18 cellular contexts compared by ENCODE assay signal in the genomic region with DNA sequence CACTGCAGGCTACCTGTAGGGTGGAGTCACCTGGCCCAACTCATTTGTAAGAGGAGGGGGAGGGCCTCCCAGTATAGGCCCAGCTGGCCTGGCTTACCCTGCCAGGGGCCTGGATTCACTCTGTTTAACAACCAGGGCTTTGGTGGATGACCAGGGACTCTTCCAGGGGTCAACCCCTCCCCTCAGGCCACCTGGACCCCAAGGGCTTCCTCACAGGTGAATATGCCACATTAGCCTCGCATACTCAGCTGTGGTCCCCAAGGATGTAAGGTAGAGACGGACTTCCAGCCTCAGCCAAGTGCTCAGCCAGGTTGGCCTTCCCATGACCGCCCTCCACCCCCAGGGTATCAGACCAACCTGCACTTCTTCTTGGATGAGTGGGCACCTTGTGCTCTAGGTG. TPM values are rescaled to one million over a fixed set of nuclear protein-coding genes. Genes with fewer than 3 reads are reported as not detected.
DNase-seq lines count a peak whose midpoint lies in the region; ATAC-seq and TF ChIP-seq lines count a peak whose summit lies in the region.
"Had no signal": no experiment of that assay in that cellular context is flagged by ENCODE, and none has a peak within 500 bp of the region (broad histone marks: within the 10 kb centered on the region; RNA-seq: fewer than 3 reads in every experiment).

No MANE protein-coding gene starts in this region.

- peaks cover 3% of the 10 kb centered on the region for H3K27me3 Mint-ChIP-seq in activated CD8-positive, alpha-beta T cell treated with anti-CD3 and anti-CD28 coated beads, Interleukin-2, amount 10 ng/mL, durations not matched to agents 7 days and 5 days (ENCODE audit: low read depth)
- H3K27me3 Mint-ChIP-seq in activated CD8-positive, alpha-beta T cell treated with anti-CD3 and anti-CD28 coated beads for 36 hours = peaks cover 4% of the 10 kb centered on the region
- peaks cover 21% of the 10 kb centered on the region for H3K27me3 Mint-ChIP-seq in type B pancreatic cell

- H3K4me1 Mint-ChIP-seq in activated CD8-positive, alpha-beta T cell treated with anti-CD3 and anti-CD28 coated beads, Interleukin-2, amount 10 ng/mL, durations not matched to agents 7 days and 5 days (ENCODE audit: low read depth) = no peaks in the 10 kb centered on the region
- H3K4me1 Mint-ChIP-seq in activated CD8-positive, alpha-beta T cell treated with anti-CD3 and anti-CD28 coated beads for 36 hours (ENCODE audit: low read depth) = peaks cover 13% of the 10 kb centered on the region
- H3K4me1 Mint-ChIP-seq in type B pancreatic cell (ENCODE audit: unreplicated experiment) = peaks cover 16% of the 10 kb centered on the region
- H3K4me1 Mint-ChIP-seq: CD14-positive monocyte had no signal

- H3K9me3 Mint-ChIP-seq in activated CD8-positive, alpha-beta T cell treated with anti-CD3 and anti-CD28 coated beads, Interleukin-2, amount 10 ng/mL, durations not matched to agents 7 days and 5 days (ENCODE audit: insufficient read depth) = no peaks in the 10 kb centered on the region
- H3K9me3 Mint-ChIP-seq in activated CD8-positive, alpha-beta T cell treated with anti-CD3 and anti-CD28 coated beads for 36 hours = no peaks in the 10 kb centered on the region
- no peaks in the 10 kb centered on the region for H3K9me3 Mint-ChIP-seq in type B pancreatic cell

- H3K36me3 Mint-ChIP-seq in activated CD8-positive, alpha-beta T cell treated with anti-CD3 and anti-CD28 coated beads, Interleukin-2, amount 10 ng/mL, durations not matched to agents 7 days and 5 days (ENCODE audit: low read depth) = no peaks in the 10 kb centered on the region
- no peaks in the 10 kb centered on the region for H3K36me3 Mint-ChIP-seq in activated CD8-positive, alpha-beta T cell treated with anti-CD3 and anti-CD28 coated beads for 36 hours (ENCODE audit: low read depth)
- no peaks in the 10 kb centered on the region for H3K36me3 Mint-ChIP-seq in type B pancreatic cell
- H3K36me3 Mint-ChIP-seq: CD14-positive monocyte; CD4-positive, alpha-beta memory T cell had no signal

- DNase-seq in activated CD8-positive, alpha-beta T cell treated with anti-CD3 and anti-CD28 coated beads, Interleukin-2, amount 10 ng/mL, durations not matched to agents 7 days and 5 days = peak; percentile 6
- DNase-seq in activated CD8-positive, alpha-beta T cell treated with anti-CD3 and anti-CD28 coated beads for 36 hours = no peak
- DNase-seq in H7 (peak; percentile 23), islet precursor cell (peak; percentile 35), type B pancreatic cell (ENCODE audit: extremely low spot score, unreplicated experiment) (peak; percentile 59), dedifferentiated amniotic fluid mesenchymal stem cell (ENCODE audit: extremely low spot score) (no peak)
- DNase-seq: 8988T; CD4-positive, alpha-beta memory T cell; DMS153; DND-41; EL; GM23248; HCEC 1CT had no signal

- POLR2A ChIA-PET in activated CD8-positive, alpha-beta T cell treated with anti-CD3 and anti-CD28 coated beads, Interleukin-2, amount 10 ng/mL, durations not matched to agents 7 days and 5 days (lab: Charles Lee) = no interaction called here
- POLR2A ChIA-PET in activated CD8-positive, alpha-beta T cell treated with anti-CD3 and anti-CD28 coated beads for 36 hours (lab: Charles Lee) = no interaction called here

- no peaks in the 10 kb centered on the region for H3K36me3 ChIP-seq in H7 (replicated peaks; ENCODE audit: control insufficient read depth, insufficient read depth, low read length)
- H3K36me3 ChIP-seq: BLaER1 had no signal

- CTCF ChIA-PET in activated CD8-positive, alpha-beta T cell treated with anti-CD3 and anti-CD28 coated beads, Interleukin-2, amount 10 ng/mL, durations not matched to agents 7 days and 5 days (lab: Charles Lee) = no interaction called here
- CTCF ChIA-PET in activated CD8-positive, alpha-beta T cell treated with anti-CD3 and anti-CD28 coated beads for 36 hours (lab: Charles Lee) = interaction anchor here (1.6 kb wide), 1 partner anchor 390 kb away, joined by 4 read pairs; no protein-coding TSS in a partner anchor

- H3K4me3 ChIP-seq in H7 (ENCODE audit: insufficient read depth, low read depth, low read length) = no peak overlapping the region
- H3K4me3 ChIP-seq: BLaER1, GM12878, GM23248 had no signal

- H3K27ac Mint-ChIP-seq in activated CD8-positive, alpha-beta T cell treated with anti-CD3 and anti-CD28 coated beads, Interleukin-2, amount 10 ng/mL, durations not matched to agents 7 days and 5 days = no peak overlapping the region
- no peak overlapping the region for H3K27ac Mint-ChIP-seq in activated CD8-positive, alpha-beta T cell treated with anti-CD3 and anti-CD28 coated beads for 36 hours
- no peak overlapping the region for H3K27ac Mint-ChIP-seq in type B pancreatic cell
- H3K27ac Mint-ChIP-seq: CD14-positive monocyte; CD4-positive, alpha-beta memory T cell had no signal

- intact Hi-C loops in activated CD8-positive, alpha-beta T cell treated with anti-CD3 and anti-CD28 coated beads for 36 hours (cut with micrococcal nuclease) = no loop called here

- H3K4me3 Mint-ChIP-seq in activated CD8-positive, alpha-beta T cell treated with anti-CD3 and anti-CD28 coated beads, Interleukin-2, amount 10 ng/mL, durations not matched to agents 7 days and 5 days = no peak overlapping the region
- no peak overlapping the region for H3K4me3 Mint-ChIP-seq in activated CD8-positive, alpha-beta T cell treated with anti-CD3 and anti-CD28 coated beads for 36 hours
- H3K4me3 Mint-ChIP-seq in type B pancreatic cell = no peak overlapping the region
- H3K4me3 Mint-ChIP-seq: CD14-positive monocyte; CD4-positive, alpha-beta memory T cell had no signal

- H3K27me3 ChIP-seq in H7 (ENCODE audit: control insufficient read depth, insufficient read depth, low read length) = peaks cover 2% of the 10 kb centered on the region
- H3K27me3 ChIP-seq: BLaER1 had no signal

- TF ChIP-seq CTCF in activated CD8-positive, alpha-beta T cell treated with anti-CD3 and anti-CD28 coated beads for 36 hours (IDR thresholded peaks at IDR 0.05) = no peak
- TF ChIP-seq CTCF in type B pancreatic cell (conservative IDR thresholded peaks at IDR 0.05) = no peak

- ATAC-seq in activated CD8-positive, alpha-beta T cell treated with anti-CD3 and anti-CD28 coated beads, Interleukin-2, amount 10 ng/mL, durations not matched to agents 7 days and 5 days = no peak
- no peak for ATAC-seq in activated CD8-positive, alpha-beta T cell treated with anti-CD3 and anti-CD28 coated beads for 36 hours
- no peak for ATAC-seq in GM21515 (IDR thresholded peaks at IDR 0.05; ENCODE audit: unreplicated experiment)
- ATAC-seq: GM12878 had no signal

RNA-seq across cellular contexts. Expression of a gene that starts 8.8 kb away (rescaled TPM):
- total RNA-seq in activated CD8-positive, alpha-beta T cell treated with anti-CD3 and anti-CD28 coated beads, Interleukin-2, amount 10 ng/mL, durations not matched to agents 7 days and 5 days = under 1 TPM in 1 of 2 experiments, not detected in 1; 0.10 TPM
- total RNA-seq in activated CD8-positive, alpha-beta T cell treated with anti-CD3 and anti-CD28 coated beads for 36 hours = 1 to 10 TPM; 1.9 to 2.3 TPM
- total RNA-seq in H7 (2014; rRNA removed; shearing (Covaris generic)) = 0.80 and 1.0 TPM in 2 replicates
- total RNA-seq in type B pancreatic cell (ENCODE audit: low replicate concordance) = 2.5 and 13.9 TPM in 2 replicates
- total RNA-seq: G401 had no signal

Comparison
In these comparisons a context has a peak if more than half of its experiments do, and no peak if none do; other contexts are left out.
1. DNase-seq: peak in activated CD8-positive, alpha-beta T cell treated with anti-CD3 and anti-CD28 coated beads, Interleukin-2, amount 10 ng/mL, durations not matched to agents 7 days and 5 days (single experiment), H7 (single experiment), islet precursor cell (single experiment) and type B pancreatic cell (single experiment); none in activated CD8-positive, alpha-beta T cell treated with anti-CD3 and anti-CD28 coated beads for 36 hours (single experiment) and dedifferentiated amniotic fluid mesenchymal stem cell (single experiment).